In the genomic region with DNA sequence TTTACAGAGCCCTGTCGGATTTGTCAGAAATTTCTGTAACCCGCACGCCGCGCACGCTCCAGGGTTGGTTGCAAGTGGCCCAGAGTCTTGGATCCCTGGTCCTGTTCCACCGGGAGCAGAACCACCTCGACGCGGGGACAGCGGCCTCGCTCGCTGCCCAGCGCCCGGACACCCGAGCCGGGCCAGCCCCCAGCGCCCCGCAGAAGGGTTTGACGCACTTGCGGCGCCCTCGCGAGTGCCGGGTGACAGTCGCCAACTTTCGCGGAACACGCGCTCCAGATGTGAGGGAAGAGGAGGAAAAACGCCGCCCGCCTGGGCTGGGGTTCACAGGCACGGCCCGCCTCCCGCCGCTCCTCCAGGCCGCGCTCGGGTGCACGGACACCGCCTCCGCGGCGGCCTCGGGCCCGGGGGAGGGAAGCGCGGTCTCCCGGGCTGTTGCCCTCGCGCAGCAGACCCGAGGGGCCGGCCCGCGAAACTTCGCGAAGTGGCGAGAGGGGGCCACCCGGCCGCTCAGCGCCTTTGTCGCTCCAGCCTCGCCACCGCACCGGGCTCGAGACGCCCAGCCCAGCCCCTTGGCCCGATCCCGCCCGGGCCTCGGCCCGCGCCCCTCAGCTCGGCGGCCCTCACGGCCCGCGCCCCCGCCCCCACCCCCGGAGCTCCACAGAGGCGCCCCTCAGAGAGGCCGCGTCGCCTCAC, we compare ENCODE assay signal across 8 cellular contexts.
DNase-seq lines count a peak whose midpoint lies in the region; ATAC-seq lines count a peak whose summit lies in the region.

No MANE protein-coding gene starts in this region.

- DNase-seq in Ammon's horn (ENCODE audit: low spot score) (peak; percentile 27), caudate nucleus (lab: John Stamatoyannopoulos, UW) (peak in 40 of 61 donors; percentile 4 to 70 (median 38)), kidney tubule cell (ENCODE audit: low spot score) (peak; percentile 38)
- peak; percentile 37 for DNase-seq in T-helper 2 cell treated with Interferon-gamma antibody and Interleukin-4, amounts not matched to agents 5 μg/mL and 100 μg/mL, for 36 hours (ENCODE audit: low spot score)
- DNase-seq in stimulated activated CD4-positive, alpha-beta T cell treated with anti-CD3 and anti-CD28 coated beads, Interleukin-15, amount 100 ng/mL, for 24 hours: peak; percentile 57

- no peaks in the 10 kb centered on the region for H3K9me3 Mint-ChIP-seq in T-helper 2 cell treated with Interferon-gamma antibody and Interleukin-4, amounts not matched to agents 5 μg/mL and 100 μg/mL, for 36 hours

- H3K27me3 Mint-ChIP-seq in T-helper 2 cell treated with Interferon-gamma antibody and Interleukin-4, amounts not matched to agents 5 μg/mL and 100 μg/mL, for 36 hours (ENCODE audit: low read depth): no peaks in the 10 kb centered on the region

- H3K36me3 Mint-ChIP-seq in T-helper 2 cell treated with Interferon-gamma antibody and Interleukin-4, amounts not matched to agents 5 μg/mL and 100 μg/mL, for 36 hours (ENCODE audit: low read depth): peaks cover 19% of the 10 kb centered on the region

- peaks cover 35% of the 10 kb centered on the region for H3K4me1 Mint-ChIP-seq in T-helper 2 cell treated with Interferon-gamma antibody and Interleukin-4, amounts not matched to agents 5 μg/mL and 100 μg/mL, for 36 hours (ENCODE audit: low read depth)

- peak; percentile 50 for ATAC-seq in GM19035 (IDR thresholded peaks at IDR 0.05; ENCODE audit: unreplicated experiment)
- ATAC-seq in HG03139 (IDR thresholded peaks at IDR 0.05; ENCODE audit: unreplicated experiment): peak; percentile 41
- no peak for ATAC-seq in GM18870 (IDR thresholded peaks at IDR 0.05; ENCODE audit: unreplicated experiment)

- H3K27ac Mint-ChIP-seq in T-helper 2 cell treated with Interferon-gamma antibody and Interleukin-4, amounts not matched to agents 5 μg/mL and 100 μg/mL, for 36 hours: peak overlapping the region; percentile 89

- H3K4me3 Mint-ChIP-seq in T-helper 2 cell treated with Interferon-gamma antibody and Interleukin-4, amounts not matched to agents 5 μg/mL and 100 μg/mL, for 36 hours: peak overlapping the region; percentile 84

- peak overlapping the region; percentile 85 for H3K27ac ChIP-seq in caudate nucleus (ENCODE audit: low read depth, low read length)
